Comparison of ENCODE assay signal across 8 cellular contexts in the genomic region with DNA sequence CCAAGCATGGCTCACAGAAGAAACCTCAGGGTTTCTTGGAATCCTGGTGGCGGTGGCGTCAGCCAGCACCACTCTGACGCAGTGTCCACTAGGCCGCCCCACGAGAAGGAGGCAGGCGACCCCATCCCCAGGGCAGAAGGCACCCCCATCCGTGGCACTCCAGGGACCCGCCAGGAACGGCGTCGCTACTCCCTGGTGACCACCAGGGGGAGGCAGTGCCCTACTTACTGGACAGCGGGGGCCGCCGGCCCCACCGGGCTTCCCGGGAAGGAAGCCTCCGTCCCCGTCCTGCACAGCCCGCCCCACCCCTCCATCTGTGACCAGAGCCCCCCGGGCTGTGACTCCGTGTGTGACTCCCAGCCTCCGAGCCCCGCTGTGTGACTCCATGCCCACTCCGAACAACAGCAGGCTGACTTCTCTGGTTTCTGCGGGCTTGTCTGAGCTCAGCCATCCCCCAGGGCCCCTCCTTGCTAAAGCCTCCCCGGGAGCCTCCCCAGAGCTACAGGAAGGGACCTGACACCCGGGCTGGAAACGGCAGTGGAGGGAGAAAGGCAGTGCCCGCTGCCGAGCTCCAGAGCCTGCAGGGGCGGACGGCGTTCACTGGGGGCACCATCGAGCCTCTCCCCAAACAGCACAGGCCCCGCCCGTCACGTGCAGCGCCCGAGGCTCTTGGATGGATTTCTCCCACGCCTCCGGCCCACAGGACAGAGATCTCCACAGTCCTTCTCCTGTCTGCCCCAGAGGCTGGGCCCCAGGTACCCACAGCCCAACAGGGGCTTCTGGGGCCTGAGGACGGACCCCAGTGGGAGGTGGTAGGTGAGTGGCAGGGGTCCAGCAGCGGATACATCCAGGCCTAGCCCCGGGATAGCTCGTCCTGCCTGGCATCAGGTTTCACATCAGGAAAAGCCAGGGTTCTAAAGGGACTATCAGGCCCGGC. TPM values are rescaled to one million over a fixed set of nuclear protein-coding genes. Genes with fewer than 3 reads are reported as not detected.
A peak's percentile ranks its signal among the peaks of the same experiment; 100 is the strongest.
DNase-seq lines count a peak whose midpoint lies in the region; ATAC-seq and TF ChIP-seq lines count a peak whose summit lies in the region.

No MANE protein-coding gene starts in this region.

- H3K9me3 Mint-ChIP-seq in activated T-helper 17 cell treated with anti-CD3 and anti-CD28 coated beads, Interleukin-2, amount 50 U/mL, for 72 hours = no peaks in the 10 kb centered on the region
- no peaks in the 10 kb centered on the region for H3K9me3 Mint-ChIP-seq in naive thymus-derived CD4-positive, alpha-beta T cell

- peak overlapping the region; percentile 40 for H3K27ac ChIP-seq in naive thymus-derived CD4-positive, alpha-beta T cell (ENCODE audit: low read depth, low read length)

- POLR2A ChIA-PET in naive thymus-derived CD4-positive, alpha-beta T cell (lab: Charles Lee) = interaction anchor here (0.6 to 1.1 kb wide), 2 partner anchors 498 to 499 kb away, joined by 3 to 5 read pairs; no protein-coding TSS in a partner anchor

- CTCF ChIA-PET in naive thymus-derived CD4-positive, alpha-beta T cell (lab: Charles Lee) = interaction anchor here (0.6 to 5.4 kb wide), 14 partner anchors 10 to 790 kb away, joined by 3 to 64 read pairs (median 4); partner anchors contain the start of gene DDOST

- no peaks in the 10 kb centered on the region for H3K4me1 Mint-ChIP-seq in activated T-helper 17 cell treated with anti-CD3 and anti-CD28 coated beads, Interleukin-2, amount 50 U/mL, for 72 hours
- H3K4me1 Mint-ChIP-seq in naive thymus-derived CD4-positive, alpha-beta T cell = peaks cover 3 to 8% (median 4%) of the 10 kb centered on the region in 7 donors

- H3K27me3 Mint-ChIP-seq in activated T-helper 17 cell treated with anti-CD3 and anti-CD28 coated beads, Interleukin-2, amount 50 U/mL, for 72 hours = peaks cover 3% of the 10 kb centered on the region
- peaks cover 0 to 7% (median 0%) of the 10 kb centered on the region in 5 donors for H3K27me3 Mint-ChIP-seq in naive thymus-derived CD4-positive, alpha-beta T cell

- intact Hi-C loops in naive thymus-derived CD4-positive, alpha-beta T cell (cut with micrococcal nuclease) = loop anchor here (1.0 kb wide), 3 partner anchors 37 to 499 kb away; partner anchors contain the start of gene PINK1 (in 1 of the 2)

- H3K9me3 ChIP-seq in naive thymus-derived CD4-positive, alpha-beta T cell (ENCODE audit: control insufficient read depth in 2 of 3, low read length in 3 of 3) = no peaks in the 10 kb centered on the region

- H3K4me3 Mint-ChIP-seq in activated T-helper 17 cell treated with anti-CD3 and anti-CD28 coated beads, Interleukin-2, amount 50 U/mL, for 72 hours = peak overlapping the region; percentile 77
- peak overlapping the region; percentile 81 to 91 (median 89) for H3K4me3 Mint-ChIP-seq in naive thymus-derived CD4-positive, alpha-beta T cell

- peaks cover 0 to 5% of the 10 kb centered on the region in 2 donors for H3K4me1 ChIP-seq in naive thymus-derived CD4-positive, alpha-beta T cell (ENCODE audit: control insufficient read depth in 2 of 2, insufficient read depth in 2 of 2, low read length in 2 of 2)

- no peaks in the 10 kb centered on the region for H3K27me3 ChIP-seq in naive thymus-derived CD4-positive, alpha-beta T cell (ENCODE audit: control insufficient read depth in 2 of 2, insufficient read depth in 2 of 2, low read length in 2 of 2)

- peak; percentile 62 to 74 for DNase-seq in AML-193 (lab: John Stamatoyannopoulos, UW)
- DNase-seq in LNCaP clone FGC (ENCODE audit: low read depth) = no peak
- peak; percentile 88 for DNase-seq in RPMI8226
- peak; percentile 87 for DNase-seq in fibroblast of mammary gland (ENCODE audit: low read depth)
- DNase-seq in naive thymus-derived CD4-positive, alpha-beta T cell = peak; percentile 38 to 73 (median 65)
- DNase-seq in stimulated activated CD8-positive, alpha-beta memory T cell treated with anti-CD3 and anti-CD28 coated beads, Interleukin-7, amount 100 ng/mL, for 4 hours (ENCODE audit: low read depth in 2 of 2) = peak; percentile 30 to 50

- ATAC-seq in GM19455 (IDR thresholded peaks at IDR 0.05; ENCODE audit: unreplicated experiment) = peak; percentile 69
- ATAC-seq in activated T-helper 17 cell treated with anti-CD3 and anti-CD28 coated beads, Interleukin-2, amount 50 U/mL, for 72 hours (replicated peaks) = peak; percentile 91
- peak; percentile 96 for ATAC-seq in naive thymus-derived CD4-positive, alpha-beta T cell

- H3K36me3 Mint-ChIP-seq in activated T-helper 17 cell treated with anti-CD3 and anti-CD28 coated beads, Interleukin-2, amount 50 U/mL, for 72 hours (ENCODE audit: low read depth) = no peaks in the 10 kb centered on the region
- H3K36me3 Mint-ChIP-seq in naive thymus-derived CD4-positive, alpha-beta T cell = no peaks in the 10 kb centered on the region

- TF ChIP-seq CTCF in LNCaP clone FGC (IDR thresholded peaks at IDR 0.05; ENCODE audit: control insufficient read depth, extremely low read depth, insufficient read depth) (peak; percentile 62), fibroblast of mammary gland (conservative IDR thresholded peaks at IDR 0.05; ENCODE audit: control insufficient read depth, insufficient read depth, low read depth, low read length) (peak; percentile 64)

- H3K4me3 ChIP-seq in LNCaP clone FGC (ENCODE audit: low read depth, low read length) = peak overlapping the region; percentile 52
- peak overlapping the region; percentile 66 for H3K4me3 ChIP-seq in fibroblast of mammary gland (ENCODE audit: control insufficient read depth, low read depth, low read length)
- peak overlapping the region; percentile 89 for H3K4me3 ChIP-seq in naive thymus-derived CD4-positive, alpha-beta T cell (ENCODE audit: low read length)

- peak overlapping the region; percentile 50 for H3K27ac Mint-ChIP-seq in activated T-helper 17 cell treated with anti-CD3 and anti-CD28 coated beads, Interleukin-2, amount 50 U/mL, for 72 hours
- H3K27ac Mint-ChIP-seq in naive thymus-derived CD4-positive, alpha-beta T cell = peak overlapping the region in 4 of 9 donors; percentile 38 to 77 (median 70)

- no peaks in the 10 kb centered on the region for H3K36me3 ChIP-seq in naive thymus-derived CD4-positive, alpha-beta T cell (ENCODE audit: control insufficient read depth in 2 of 3, insufficient read depth in 3 of 3, low read length in 3 of 3)

RNA-seq across cellular contexts. Expression of gene KIF17, which starts 21.1 kb away (rescaled TPM):
- total RNA-seq in activated T-helper 17 cell treated with anti-CD3 and anti-CD28 coated beads, Interleukin-2, amount 50 U/mL, for 72 hours = under 1 TPM; 0.06 to 0.85 TPM
- total RNA-seq in naive thymus-derived CD4-positive, alpha-beta T cell = not detected
- not detected for polyA plus RNA-seq in naive thymus-derived CD4-positive, alpha-beta T cell

RNA-seq across cellular contexts. Expression of gene DDOST, which starts 35.5 kb away (rescaled TPM):
- 100 to 1,000 TPM; 132 to 224 TPM for total RNA-seq in activated T-helper 17 cell treated with anti-CD3 and anti-CD28 coated beads, Interleukin-2, amount 50 U/mL, for 72 hours
- total RNA-seq in naive thymus-derived CD4-positive, alpha-beta T cell = 100 to 1,000 TPM in 4 of 5 experiments, 10 to 100 TPM in 1; 96.9 to 173 (median 109) TPM
- polyA plus RNA-seq in naive thymus-derived CD4-positive, alpha-beta T cell = 100 to 1,000 TPM; 194 to 223 TPM

RNA-seq across cellular contexts. Expression of gene SH2D5, which starts 35.8 kb away (rescaled TPM):
- total RNA-seq in activated T-helper 17 cell treated with anti-CD3 and anti-CD28 coated beads, Interleukin-2, amount 50 U/mL, for 72 hours = under 1 TPM in 1 of 2 donors, not detected in 1; 0.06 TPM
- under 1 TPM in 2 of 5 experiments, not detected in 3; 0.35 TPM for total RNA-seq in naive thymus-derived CD4-positive, alpha-beta T cell
- not detected for polyA plus RNA-seq in naive thymus-derived CD4-positive, alpha-beta T cell
